In the genomic region with DNA sequence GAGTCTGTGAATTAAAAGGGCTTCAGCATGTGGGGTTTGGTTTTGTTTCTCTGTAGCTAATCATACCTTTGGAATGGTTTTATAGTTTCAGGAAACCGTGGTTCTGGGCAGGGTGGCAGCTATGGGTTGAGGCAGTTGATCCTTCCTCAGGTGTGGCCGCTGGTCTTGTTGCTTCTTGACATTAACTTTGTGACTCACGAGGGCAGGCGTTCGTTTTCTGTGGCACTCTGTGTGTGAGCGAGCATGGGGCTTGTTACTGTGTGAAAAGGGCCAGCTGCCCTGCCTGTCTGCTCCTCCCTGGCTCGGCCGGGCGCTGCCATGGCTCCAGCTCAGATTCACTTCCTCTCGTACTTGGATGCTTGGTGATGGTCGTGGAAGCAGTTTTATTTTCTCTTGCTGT, we compare ENCODE assay signal across 10 cellular contexts. TPM values are rescaled to one million over a fixed set of nuclear protein-coding genes. Genes with fewer than 3 reads are reported as not detected.
A peak's percentile ranks its signal among the peaks of the same experiment; 100 is the strongest.
DNase-seq lines count a peak whose midpoint lies in the region; ATAC-seq and TF ChIP-seq lines count a peak whose summit lies in the region.
"Had no signal": no experiment of that assay in that cellular context is flagged by ENCODE, and none has a peak within 500 bp of the region (broad histone marks: within the 10 kb centered on the region; RNA-seq: fewer than 3 reads in every experiment).

No MANE protein-coding gene starts in this region.

- TF ChIP-seq CTCF in heart left ventricle (IDR thresholded peaks at IDR 0.05) = no peak
- TF ChIP-seq CTCF in lower lobe of right lung (IDR thresholded peaks at IDR 0.05) = no peak

- H3K4me1 ChIP-seq in heart left ventricle = peaks cover 0 to 68% (median 24%) of the 10 kb centered on the region in 12 donors
- H3K4me1 ChIP-seq in lower lobe of right lung = peaks cover 38% of the 10 kb centered on the region
- no peaks in the 10 kb centered on the region for H3K4me1 ChIP-seq in aorta (ENCODE audit: control insufficient read depth in 1 of 2, insufficient read depth in 2 of 2, low read length in 2 of 2)

- peak overlapping the region in 2 of 12 donors; percentile 9 to 33 for H3K27ac ChIP-seq in heart left ventricle
- H3K27ac ChIP-seq in lower lobe of right lung = no peak overlapping the region
- no peak overlapping the region for H3K27ac ChIP-seq in aorta (ENCODE audit: low read depth in 1 of 2, low read length in 2 of 2)

- H3K27me3 ChIP-seq in heart left ventricle (no peaks in the 10 kb centered on the region), lower lobe of right lung (ENCODE audit: low read depth) (no peaks in the 10 kb centered on the region), aorta (ENCODE audit: control insufficient read depth in 1 of 2, insufficient read depth in 2 of 2, low read length in 1 of 2) (no peaks in the 10 kb centered on the region)

- H3K9me3 ChIP-seq in heart left ventricle = peaks cover 0 to 4% (median 0%) of the 10 kb centered on the region in 12 donors
- H3K9me3 ChIP-seq in lower lobe of right lung = no peaks in the 10 kb centered on the region
- H3K9me3 ChIP-seq in aorta (ENCODE audit: control insufficient read depth, low read length) = no peaks in the 10 kb centered on the region

- peaks cover 0 to 18% (median 0%) of the 10 kb centered on the region in 9 donors for H3K36me3 ChIP-seq in heart left ventricle
- no peaks in the 10 kb centered on the region for H3K36me3 ChIP-seq in lower lobe of right lung
- no peaks in the 10 kb centered on the region for H3K36me3 ChIP-seq in aorta (ENCODE audit: control insufficient read depth in 1 of 2, insufficient read depth in 2 of 2, low read length in 1 of 2)

- intact Hi-C loops in heart left ventricle (cut with DNase I) (loop anchor here in 5 of 10 donors (5.0 to 10.0 kb wide), 3 partner anchors 61 to 214 kb away; partner anchors contain the start of gene SAMD10 (in 1 of the 5)), left ventricle myocardium superior (cut with micrococcal nuclease) (no loop called here), lower lobe of right lung (cut with DNase I) (no loop called here), aorta (cut with DNase I) (no loop called here)

- no peak for TF ChIP-seq POLR2A in heart left ventricle (IDR thresholded peaks at IDR 0.05)

- DNase-seq in heart left ventricle (no peak), left ventricle myocardium superior (no peak), amygdala (lab: John Stamatoyannopoulos, UW) (peak in 38 of 56 donors; percentile 3 to 73 (median 30)), lower lobe of right lung (no peak), aorta (peak in 1 of 2 donors; percentile 73), NCI-H524 (lab: John Stamatoyannopoulos, UW) (no peak)
- no peak for DNase-seq in activated CD8-positive, alpha-beta memory T cell treated with anti-CD3 and anti-CD28 coated beads, Interleukin-2, amount 50 U/mL, for 48 hours
- DNase-seq: glutamatergic neuron, NCI-H187 treated with DMSO at 0.1 percent for 48 hours had no signal

- H3K4me3 ChIP-seq in heart left ventricle (no peak overlapping the region), lower lobe of right lung (no peak overlapping the region), aorta (ENCODE audit: low read length in 2 of 2) (no peak overlapping the region)

- WGBS in heart left ventricle, 4 donors = 35 to 68% (median 52%) methylated on average over 11 of the region's 11 CpGs
- WGBS in aorta, 2 donors = 20% methylated on average over 11 of the region's 11 CpGs

- ATAC-seq in heart left ventricle (peak in 3 of 4 donors; percentile 12 to 39 (median 22)), left ventricle myocardium superior (no peak), lower lobe of right lung (peak; percentile 25 to 55), aorta (ENCODE audit: low FRiP score) (peak; percentile 39), GM19328 (IDR thresholded peaks at IDR 0.05; ENCODE audit: unreplicated experiment) (no peak)

RNA-seq across cellular contexts. Expression of gene DNAJC5, which starts 16.2 kb away (rescaled TPM):
- total RNA-seq in heart left ventricle (10 to 100 TPM; 34.8 to 57.1 (median 46.1) TPM), left ventricle myocardium superior (47.3 TPM), lower lobe of right lung (54.5 TPM), aorta (10 to 100 TPM; 34.6 to 38.1 TPM)
- polyA plus RNA-seq in heart left ventricle (10 to 100 TPM; 21.1 to 46.3 TPM), aorta (10 to 100 TPM; 16.2 to 17.2 TPM)

RNA-seq across cellular contexts. Expression of gene UCKL1, which starts 45.0 kb away (rescaled TPM):
- 10 to 100 TPM; 27.7 to 43.8 (median 37.5) TPM for total RNA-seq in heart left ventricle
- polyA plus RNA-seq in heart left ventricle = 10 to 100 TPM; 27.7 to 49.7 TPM
- total RNA-seq in left ventricle myocardium superior = 59.9 TPM
- 31.5 TPM for total RNA-seq in lower lobe of right lung
- 10 to 100 TPM; 27.2 to 39.5 TPM for total RNA-seq in aorta
- polyA plus RNA-seq in aorta = 10 to 100 TPM; 24.3 to 85.0 TPM

RNA-seq across cellular contexts. Expression of gene TPD52L2, which starts 46.1 kb away (rescaled TPM):
- total RNA-seq in heart left ventricle (100 to 1,000 TPM in 1 of 9 donors, 10 to 100 TPM in 8; 65.0 to 122 (median 72.2) TPM), left ventricle myocardium superior (78.0 TPM), lower lobe of right lung (76.9 TPM), aorta (100 to 1,000 TPM in 1 of 2 donors, 10 to 100 TPM in 1; 91.2 to 110 TPM)
- polyA plus RNA-seq in heart left ventricle (100 to 1,000 TPM in 1 of 2 donors, 10 to 100 TPM in 1; 44.4 to 179 TPM), aorta (100 to 1,000 TPM in 1 of 2 donors, 10 to 100 TPM in 1; 89.8 to 112 TPM)

RNA-seq across cellular contexts. Expression of gene ABHD16B, which starts 49.9 kb away (rescaled TPM):
- total RNA-seq in heart left ventricle (not detected), left ventricle myocardium superior (not detected), lower lobe of right lung (not detected), aorta (not detected)
- polyA plus RNA-seq in heart left ventricle (under 1 TPM; 0.12 to 0.72 TPM), aorta (under 1 TPM in 1 of 2 donors, not detected in 1; 0.38 TPM)

RNA-seq across cellular contexts. Expression of gene ZNF512B, which starts 58.6 kb away (rescaled TPM):
- total RNA-seq in heart left ventricle = 10 to 100 TPM in 8 of 9 donors, 1 to 10 TPM in 1; 7.3 to 15.9 (median 12.2) TPM
- 1 to 10 TPM; 7.7 to 9.3 TPM for polyA plus RNA-seq in heart left ventricle
- total RNA-seq in left ventricle myocardium superior = 14.0 TPM
- total RNA-seq in lower lobe of right lung = 13.7 TPM
- total RNA-seq in aorta = 10 to 100 TPM; 10.8 to 16.5 TPM
- 10 to 100 TPM in 1 of 2 donors, 1 to 10 TPM in 1; 1.5 to 10.8 TPM for polyA plus RNA-seq in aorta

Comparison
In these comparisons a context has a peak if more than half of its experiments do, and no peak if none do; other contexts are left out.
1. ATAC-seq: peak in heart left ventricle (3 of 4), lower lobe of right lung (2 of 2) and aorta (single experiment); none in left ventricle myocardium superior (single experiment) and GM19328 (single experiment).
2. DNase-seq: peak in amygdala (38 of 56); none in heart left ventricle (0 of 5), left ventricle myocardium superior (single experiment), lower lobe of right lung (single experiment), NCI-H524 (0 of 2) and activated CD8-positive, alpha-beta memory T cell treated with anti-CD3 and anti-CD28 coated beads, Interleukin-2, amount 50 U/mL, for 48 hours (single experiment).